Comparison of ENCODE assay signal across 2 cellular contexts in the genomic region with DNA sequence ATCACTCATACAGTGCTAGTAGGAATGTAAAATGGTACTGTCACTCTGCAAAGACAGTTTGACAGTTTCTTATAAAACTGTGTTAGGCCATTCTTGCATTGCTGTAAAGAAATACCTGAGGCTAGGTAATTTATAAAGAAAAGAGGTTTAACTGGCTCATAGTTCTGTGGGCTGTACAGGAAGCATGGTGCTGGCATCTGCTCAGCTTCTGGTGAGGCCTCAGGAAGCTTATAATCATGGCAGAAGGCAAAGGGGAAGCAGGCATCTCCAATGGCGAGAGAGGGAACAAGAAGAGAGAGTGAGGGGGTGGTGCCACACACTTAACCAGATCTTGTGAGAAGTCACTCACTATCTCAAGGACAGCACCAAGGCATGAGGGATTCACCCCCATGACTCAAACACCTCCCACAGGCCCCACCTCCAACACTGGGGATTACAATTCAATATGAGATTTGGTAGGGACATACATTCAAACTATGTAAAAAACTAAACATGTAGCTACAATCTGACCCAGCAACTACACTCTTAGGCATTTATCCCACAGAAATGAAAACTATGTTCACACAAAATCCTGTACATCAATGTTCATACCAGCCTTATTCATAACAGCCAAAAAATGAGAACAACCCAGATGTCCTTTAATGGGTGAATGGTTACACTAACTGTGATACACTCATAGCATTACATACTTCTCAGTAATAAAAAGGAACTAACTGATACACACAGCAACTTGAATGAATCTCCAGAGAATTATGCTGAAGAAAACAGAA.
A peak's percentile ranks its signal among the peaks of the same experiment; 100 is the strongest.
TF ChIP-seq lines count a peak whose summit lies in the region.

No MANE protein-coding gene starts in this region.

TF ChIP-seq in HepG2, 621 proteins besides CTCF, POLR2A, EP300 and RAD21:
- no peak for TF ChIP-seq TERF1 (CRISPR knock-in tag; IDR thresholded peaks at IDR 0.05)
- no peak for TF ChIP-seq ZNF710 (CRISPR knock-in tag; IDR thresholded peaks at IDR 0.05; ENCODE audit: borderline replicate concordance)
- 0 out of 2 replicates have a peak, but pooled peaks have one; percentile 21 for TF ChIP-seq ZMYM2 (CRISPR knock-in tag; IDR thresholded peaks at IDR 0.05)
- 0 out of 2 replicates have a peak, but pooled peaks have one; percentile 43 for TF ChIP-seq RBFOX2 (IDR thresholded peaks at IDR 0.05; ENCODE audit: low read depth, low read length)
- TF ChIP-seq JUND (CRISPR knock-in tag; IDR thresholded peaks at IDR 0.05) = no peak
- TF ChIP-seq ZNF776 (CRISPR knock-in tag; IDR thresholded peaks at IDR 0.05) = peak; percentile 97
TF ChIP-seq in HepG2: peak in this region for 3.

TF ChIP-seq in IMR-90, 13 proteins besides CTCF, POLR2A, EP300 and RAD21:
- TF ChIP-seq MAZ (IDR thresholded peaks at IDR 0.05; ENCODE audit: borderline replicate concordance, low read depth, low read length) (no peak), MXI1 (IDR thresholded peaks at IDR 0.05; ENCODE audit: borderline replicate concordance, low read depth, low read length) (no peak), RCOR1 (IDR thresholded peaks at IDR 0.05; ENCODE audit: insufficient replicate concordance, low read length) (no peak), CEBPB (IDR thresholded peaks at IDR 0.05; ENCODE audit: low read depth, low read length) (no peak), CHD1 (IDR thresholded peaks at IDR 0.05; ENCODE audit: low read depth, low read length) (no peak), SMC3 (IDR thresholded peaks at IDR 0.05; ENCODE audit: low read depth, low read length) (no peak), MAFK (IDR thresholded peaks at IDR 0.05; ENCODE audit: low read depth, low read length) (no peak), RFX5 (IDR thresholded peaks at IDR 0.05; ENCODE audit: low read depth, low read length) (no peak), BHLHE40 (IDR thresholded peaks at IDR 0.05; ENCODE audit: low read depth, low read length) (no peak), NFE2L2 (IDR thresholded peaks at IDR 0.05; ENCODE audit: low read depth, low read length) (no peak), FOS (IDR thresholded peaks at IDR 0.05; ENCODE audit: low read depth, low read length) (no peak)
- TF ChIP-seq, protein P1, sequence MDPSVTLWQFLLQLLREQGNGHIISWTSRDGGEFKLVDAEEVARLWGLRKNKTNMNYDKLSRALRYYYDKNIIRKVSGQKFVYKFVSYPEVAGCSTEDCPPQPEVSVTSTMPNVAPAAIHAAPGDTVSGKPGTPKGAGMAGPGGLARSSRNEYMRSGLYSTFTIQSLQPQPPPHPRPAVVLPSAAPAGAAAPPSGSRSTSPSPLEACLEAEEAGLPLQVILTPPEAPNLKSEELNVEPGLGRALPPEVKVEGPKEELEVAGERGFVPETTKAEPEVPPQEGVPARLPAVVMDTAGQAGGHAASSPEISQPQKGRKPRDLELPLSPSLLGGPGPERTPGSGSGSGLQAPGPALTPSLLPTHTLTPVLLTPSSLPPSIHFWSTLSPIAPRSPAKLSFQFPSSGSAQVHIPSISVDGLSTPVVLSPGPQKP (IDR thresholded peaks at IDR 0.05; ENCODE audit: borderline replicate concordance, low read depth, low read length) = no peak
- TF ChIP-seq, protein P2, sequence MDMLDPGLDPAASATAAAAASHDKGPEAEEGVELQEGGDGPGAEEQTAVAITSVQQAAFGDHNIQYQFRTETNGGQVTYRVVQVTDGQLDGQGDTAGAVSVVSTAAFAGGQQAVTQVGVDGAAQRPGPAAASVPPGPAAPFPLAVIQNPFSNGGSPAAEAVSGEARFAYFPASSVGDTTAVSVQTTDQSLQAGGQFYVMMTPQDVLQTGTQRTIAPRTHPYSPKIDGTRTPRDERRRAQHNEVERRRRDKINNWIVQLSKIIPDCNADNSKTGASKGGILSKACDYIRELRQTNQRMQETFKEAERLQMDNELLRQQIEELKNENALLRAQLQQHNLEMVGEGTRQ (IDR thresholded peaks at IDR 0.05; ENCODE audit: low read depth, low read length) = no peak
